12 cellular contexts compared by ENCODE assay signal in genomic region chr5:167261309-167262100, GRCh38.
DNase-seq lines count a peak whose midpoint lies in the region; ATAC-seq, FAIRE-seq and TF ChIP-seq lines count a peak whose summit lies in the region.
"Had no signal": no experiment of that assay in that cellular context is flagged by ENCODE, and none has a peak within 500 bp of the region (broad histone marks: within the 10 kb centered on the region; RNA-seq: fewer than 3 reads in every experiment).

No MANE protein-coding gene starts in this region.

- intact Hi-C loops in Calu3 (cut with micrococcal nuclease; ENCODE audit: unreplicated experiment) (loop anchor here (2.0 to 10.0 kb wide), 2 partner anchors 303 to 783 kb away; no protein-coding TSS in a partner anchor), kidney (cut with DNase I) (no loop called here), stomach (cut with DNase I; ENCODE audit: low total_unique reads) (no loop called here)

- ATAC-seq in GM19467 (IDR thresholded peaks at IDR 0.05; ENCODE audit: unreplicated experiment), result no peak
- ATAC-seq: activated T-helper 17 cell treated with anti-CD3 and anti-CD28 coated beads, Interleukin-2, amount 50 U/mL, for 72 hours had no signal

- H3K4me1 ChIP-seq in kidney (ENCODE audit: control insufficient read depth in 1 of 2, insufficient read depth in 1 of 2, low read depth in 1 of 2, low read length in 2 of 2) (no peaks in the 10 kb centered on the region), stomach (no peaks in the 10 kb centered on the region)

- H3K36me3 ChIP-seq in kidney (ENCODE audit: control insufficient read depth in 1 of 2, insufficient read depth in 2 of 2, low read length in 2 of 2) (no peaks in the 10 kb centered on the region), MG63 (no peaks in the 10 kb centered on the region), stomach (no peaks in the 10 kb centered on the region)

- H3K4me3 ChIP-seq in kidney (ENCODE audit: low read length in 2 of 2), result no peak overlapping the region
- no peak overlapping the region for H3K4me3 ChIP-seq in MG63
- no peak overlapping the region for H3K4me3 ChIP-seq in stomach

- no peak overlapping the region for H3K4me3 Mint-ChIP-seq in Calu3 (ENCODE audit: low read depth, unreplicated experiment)
- H3K4me3 Mint-ChIP-seq: activated T-helper 17 cell treated with anti-CD3 and anti-CD28 coated beads, Interleukin-2, amount 50 U/mL, for 72 hours; stimulated activated naive CD8-positive, alpha-beta T cell treated with anti-CD3 and anti-CD28 coated beads, Interleukin-15, Interleukin-2, amounts not matched to agents 100 ng/mL and 50 ng/mL, for 24 hours had no signal

- DNase-seq in Calu3, result no peak
- DNase-seq in HT-29 (ENCODE audit: low spot score), result peak; percentile 22
- DNase-seq in kidney, result no peak
- no peak for DNase-seq in MG63
- no peak for DNase-seq in activated naive CD4-positive, alpha-beta T cell treated with Interleukin-2 at 50 U/mL for 16 hours
- DNase-seq in stomach, result no peak
- DNase-seq: NCI-H2227 treated with DMSO at 0.1 percent for 48 hours had no signal

- H3K27ac Mint-ChIP-seq in Calu3 (ENCODE audit: unreplicated experiment), result no peak overlapping the region
- H3K27ac Mint-ChIP-seq: activated T-helper 17 cell treated with anti-CD3 and anti-CD28 coated beads, Interleukin-2, amount 50 U/mL, for 72 hours; stimulated activated naive CD8-positive, alpha-beta T cell treated with anti-CD3 and anti-CD28 coated beads, Interleukin-15, Interleukin-2, amounts not matched to agents 100 ng/mL and 50 ng/mL, for 24 hours had no signal

- no peak overlapping the region for H3K9ac ChIP-seq in kidney (ENCODE audit: low read length in 2 of 2)

- no peaks in the 10 kb centered on the region for H3K36me3 Mint-ChIP-seq in Calu3 (ENCODE audit: insufficient read depth, unreplicated experiment)

- H3K4me1 Mint-ChIP-seq in Calu3 (ENCODE audit: low read depth, unreplicated experiment), result no peaks in the 10 kb centered on the region
- H3K4me1 Mint-ChIP-seq: activated T-helper 17 cell treated with anti-CD3 and anti-CD28 coated beads, Interleukin-2, amount 50 U/mL, for 72 hours had no signal

- H3K27me3 Mint-ChIP-seq in Calu3 (ENCODE audit: unreplicated experiment), result no peaks in the 10 kb centered on the region
- H3K27me3 Mint-ChIP-seq: activated T-helper 17 cell treated with anti-CD3 and anti-CD28 coated beads, Interleukin-2, amount 50 U/mL, for 72 hours; stimulated activated naive CD8-positive, alpha-beta T cell treated with anti-CD3 and anti-CD28 coated beads, Interleukin-15, Interleukin-2, amounts not matched to agents 100 ng/mL and 50 ng/mL, for 24 hours had no signal

- FAIRE-seq in kidney (lab: Jason Lieb, UNC), result no peak
- FAIRE-seq: endometrium had no signal

- no peaks in the 10 kb centered on the region for H3K9me3 Mint-ChIP-seq in Calu3 (ENCODE audit: low read depth, unreplicated experiment)

- BruUV-seq in Calu3 (replicated peaks; lab: Mats Ljungman, UMichigan), result no TSS peak

- TF ChIP-seq POLR2A in stomach (IDR thresholded peaks at IDR 0.05), result no peak

- peaks cover 7% of the 10 kb centered on the region for H3K27me3 ChIP-seq in MG63
- no peaks in the 10 kb centered on the region for H3K27me3 ChIP-seq in stomach

- 67 to 83% (median 71%) methylated on average over 3 of the region's 3 CpGs for WGBS in stomach, 5 donors

- CTCF ChIA-PET in Calu3 (lab: Charles Lee), result interaction anchor here (0.6 to 1.7 kb wide), 6 partner anchors 9 to 304 kb away, joined by 3 to 8 read pairs (median 4); no protein-coding TSS in a partner anchor

- TF ChIP-seq EP300 in stomach (IDR thresholded peaks at IDR 0.05), result no peak

- H3K9me3 ChIP-seq in kidney (ENCODE audit: control insufficient read depth in 1 of 2, low read length in 2 of 2) (no peaks in the 10 kb centered on the region), MG63 (no peaks in the 10 kb centered on the region), stomach (no peaks in the 10 kb centered on the region)

- peak; percentile 26 for TF ChIP-seq CTCF in Calu3 (IDR thresholded peaks at IDR 0.05; ENCODE audit: unreplicated experiment)
- TF ChIP-seq CTCF in VCaP (conservative IDR thresholded peaks at IDR 0.05), result 0 out of 2 replicates have a peak, but pooled peaks have one; percentile 11
- TF ChIP-seq CTCF in kidney (IDR thresholded peaks at IDR 0.05; ENCODE audit: borderline replicate concordance, extremely low read depth, insufficient read depth), result peak; percentile 5
- no peak for TF ChIP-seq CTCF in stomach (IDR thresholded peaks at IDR 0.05)

- H3K27ac ChIP-seq in VCaP (no peak overlapping the region), kidney (ENCODE audit: low read depth in 2 of 2, low read length in 2 of 2) (no peak overlapping the region), stomach (no peak overlapping the region)

Comparison
In these comparisons a context has a peak if more than half of its experiments do, and no peak if none do; other contexts are left out.
1. CTCF ChIP-seq: peak in Calu3 (single experiment), VCaP (single experiment) and kidney (single experiment); none in stomach (0 of 7).